In the genomic region with DNA sequence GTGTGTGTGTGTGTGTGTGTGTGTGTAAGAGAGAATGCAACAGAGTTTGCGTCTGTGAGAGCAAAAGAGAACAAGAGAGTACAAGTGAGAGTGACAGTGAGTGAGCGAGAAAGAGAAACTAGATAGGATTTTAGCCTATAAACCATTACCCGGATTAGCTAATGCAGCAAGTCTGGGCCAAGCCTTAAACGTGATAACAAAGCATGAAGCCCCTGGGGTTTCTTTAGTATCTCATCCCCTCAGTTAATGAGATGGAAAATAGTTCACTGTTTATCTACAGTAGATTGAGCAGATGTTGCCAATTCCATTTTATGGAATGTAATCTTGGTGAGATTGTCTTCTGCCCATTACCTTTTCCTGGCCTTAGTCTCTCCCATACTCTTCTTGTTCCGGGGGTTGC, we compare ENCODE assay signal across 22 cellular contexts.
"Had no signal": no experiment of that assay in that cellular context is flagged by ENCODE, and none has a peak within 500 bp of the region (broad histone marks: within the 10 kb centered on the region; RNA-seq: fewer than 3 reads in every experiment).

No MANE protein-coding gene starts in this region.

- H3K79me2 ChIP-seq: hepatocyte had no signal

- H3K27me3 ChIP-seq: brain microvascular endothelial cell, colonic mucosa, esophagus muscularis mucosa, hepatocyte, pancreas, right lobe of liver had no signal

- FAIRE-seq: endothelial cell of umbilical vein, pancreas, small intestine had no signal

- H3K4me1 ChIP-seq: colonic mucosa, esophagus muscularis mucosa, pancreas, right lobe of liver had no signal

- H3K9me3 ChIP-seq: colonic mucosa, esophagus muscularis mucosa, pancreas, right lobe of liver had no signal

- H3K36me3 ChIP-seq: brain microvascular endothelial cell, colonic mucosa, esophagus muscularis mucosa, pancreas, right lobe of liver had no signal

- H3K4me3 ChIP-seq: colonic mucosa, esophagus muscularis mucosa, hepatocyte, pancreas, right lobe of liver had no signal

- H3K27ac ChIP-seq: brain microvascular endothelial cell, colonic mucosa, esophagus muscularis mucosa, hepatocyte, pancreas, right lobe of liver, VCaP had no signal

- DNase-seq: activated CD4-positive, alpha-beta T cell treated with anti-CD3 and anti-CD28 coated beads for 1 hour; activated CD8-positive, alpha-beta memory T cell treated with anti-CD3 and anti-CD28 coated beads for 24 hours; activated CD8-positive, alpha-beta memory T cell treated with anti-CD3 and anti-CD28 coated beads, Interleukin-2, amount 50 U/mL, for 48 hours; activated effector memory CD4-positive, alpha-beta T cell treated with Interleukin-2 at 50 U/mL for 16 hours; activated naive CD4-positive, alpha-beta T cell treated with anti-CD3 and anti-CD28 coated beads, Interleukin-2, amount 50 U/mL, for 16 hours; activated T-cell treated with anti-CD3 and anti-CD28 coated beads, Interleukin-2, amount 50 U/mL, for 48 hours; aorta; brain microvascular endothelial cell; colonic mucosa; effector CD4-positive, alpha-beta T cell; mesenchymal stem cell; naive thymus-derived CD4-positive, alpha-beta T cell; pancreas; right lobe of liver; small intestine; stimulated activated CD4-positive, alpha-beta T cell treated with anti-CD3 and anti-CD28 coated beads, Interleukin-4, amount 100 ng/mL, for 1 hour; stimulated activated naive CD8-positive, alpha-beta T cell treated with anti-CD3 and anti-CD28 coated beads, Interleukin-15, amount 100 ng/mL, for 72 hours; trophoblast cell had no signal

- H3K4me2 ChIP-seq: hepatocyte had no signal

- ATAC-seq: naive thymus-derived CD4-positive, alpha-beta T cell; pancreas; right lobe of liver; stimulated activated naive CD8-positive, alpha-beta T cell treated with anti-CD3 and anti-CD28 coated beads, Interleukin-15, amount 100 ng/mL, for 72 hours had no signal
